8 cellular contexts compared by ENCODE assay signal in the genomic region with DNA sequence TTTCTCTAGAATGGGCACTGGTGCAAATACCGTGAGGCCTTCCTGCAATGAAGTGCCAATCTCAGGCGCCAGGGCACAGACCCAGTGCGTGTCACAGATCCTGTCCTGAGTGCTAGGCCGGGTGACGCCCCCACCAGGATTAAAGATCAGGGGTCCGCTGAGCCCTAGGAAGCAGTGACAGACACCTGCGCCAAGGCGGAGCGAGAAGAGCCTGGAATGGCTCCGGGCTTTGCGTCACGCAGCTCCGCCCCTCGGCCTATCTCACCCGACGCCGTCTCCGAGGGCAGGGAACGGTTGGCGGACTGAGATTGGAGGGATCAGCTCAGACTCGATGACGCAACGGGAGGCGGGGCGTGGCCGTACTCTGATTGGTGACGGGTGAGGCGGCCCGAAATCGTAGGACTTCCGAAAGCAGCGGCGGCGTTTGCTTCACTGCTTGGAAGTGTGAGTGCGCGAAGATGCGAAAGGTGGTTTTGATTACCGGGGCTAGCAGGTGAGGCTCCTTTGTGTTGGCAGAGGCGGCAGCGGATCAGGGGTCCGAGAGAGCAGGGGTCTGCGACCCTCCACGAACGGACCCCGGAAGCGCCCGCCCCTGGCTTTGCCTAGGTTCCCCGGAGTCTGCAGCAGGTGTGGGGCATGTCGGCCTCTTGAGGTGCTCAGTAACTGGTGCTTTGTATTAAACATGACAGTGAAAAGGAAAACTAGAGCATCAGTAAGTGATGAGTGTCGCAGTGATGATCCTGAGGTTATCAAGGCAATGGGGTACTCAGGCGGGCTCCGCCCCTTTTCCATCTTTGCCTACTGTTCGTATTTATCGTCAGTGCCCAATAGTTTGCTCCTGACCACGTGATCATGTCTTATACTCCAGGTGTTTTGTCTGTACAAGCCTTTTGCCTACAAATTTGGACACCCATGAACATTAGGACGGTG.
DNase-seq lines count a peak whose midpoint lies in the region; ATAC-seq, FAIRE-seq and TF ChIP-seq lines count a peak whose summit lies in the region.
"Not testable (repeated sequence)": the region's sequence is repeated elsewhere in the genome, so short reads cannot be mapped to it uniquely, and the experiment has no call there.

No MANE protein-coding gene starts in this region.

- peak; percentile 99 for FAIRE-seq in GM18507 (lab: Jason Lieb, UNC)

- H3K27me3 ChIP-seq in upper lobe of right lung = not testable (repeated sequence)

- TF ChIP-seq CTCF in upper lobe of right lung (IDR thresholded peaks at IDR 0.05) = not testable (repeated sequence)

- H3K9me3 ChIP-seq in upper lobe of right lung = not testable (repeated sequence)

- DNase-seq in GM18507 (ENCODE audit: extremely low spot score, insufficient read length, low read depth) = not testable (repeated sequence)
- DNase-seq in NCI-H146 treated with DMSO at 0.1 percent for 48 hours (lab: John Stamatoyannopoulos, UW; ENCODE audit: unreplicated experiment) = peak; percentile 39
- DNase-seq in T-helper 22 cell (ENCODE audit: low read depth) = peak; percentile 69
- peak; percentile 1 to 89 (median 76) for DNase-seq in anterior cingulate cortex (lab: John Stamatoyannopoulos, UW)
- DNase-seq in left ventricle myocardium superior = peak; percentile 80
- DNase-seq in pulmonary artery endothelial cell (ENCODE audit: low read depth, low spot score) = peak; percentile 13
- peak; percentile 90 for DNase-seq in upper lobe of right lung

- peak overlapping the region; percentile 87 for H3K27ac ChIP-seq in upper lobe of right lung

- intact Hi-C loops in left ventricle myocardium superior (cut with micrococcal nuclease); upper lobe of right lung (cut with DNase I): not testable (repeated sequence)

- ATAC-seq in HG02938 (IDR thresholded peaks at IDR 0.05; ENCODE audit: unreplicated experiment) = peak; percentile 100
- ATAC-seq in left ventricle myocardium superior = peak; percentile 100
- ATAC-seq in upper lobe of right lung = peak; percentile 100

- H3K4me1 ChIP-seq in upper lobe of right lung = not testable (repeated sequence)

- H3K4me3 ChIP-seq in upper lobe of right lung = peak overlapping the region; percentile 52

- peaks cover 16% of the 10 kb centered on the region for H3K36me3 ChIP-seq in upper lobe of right lung
